8 cellular contexts compared by ENCODE assay signal in the genomic region with DNA sequence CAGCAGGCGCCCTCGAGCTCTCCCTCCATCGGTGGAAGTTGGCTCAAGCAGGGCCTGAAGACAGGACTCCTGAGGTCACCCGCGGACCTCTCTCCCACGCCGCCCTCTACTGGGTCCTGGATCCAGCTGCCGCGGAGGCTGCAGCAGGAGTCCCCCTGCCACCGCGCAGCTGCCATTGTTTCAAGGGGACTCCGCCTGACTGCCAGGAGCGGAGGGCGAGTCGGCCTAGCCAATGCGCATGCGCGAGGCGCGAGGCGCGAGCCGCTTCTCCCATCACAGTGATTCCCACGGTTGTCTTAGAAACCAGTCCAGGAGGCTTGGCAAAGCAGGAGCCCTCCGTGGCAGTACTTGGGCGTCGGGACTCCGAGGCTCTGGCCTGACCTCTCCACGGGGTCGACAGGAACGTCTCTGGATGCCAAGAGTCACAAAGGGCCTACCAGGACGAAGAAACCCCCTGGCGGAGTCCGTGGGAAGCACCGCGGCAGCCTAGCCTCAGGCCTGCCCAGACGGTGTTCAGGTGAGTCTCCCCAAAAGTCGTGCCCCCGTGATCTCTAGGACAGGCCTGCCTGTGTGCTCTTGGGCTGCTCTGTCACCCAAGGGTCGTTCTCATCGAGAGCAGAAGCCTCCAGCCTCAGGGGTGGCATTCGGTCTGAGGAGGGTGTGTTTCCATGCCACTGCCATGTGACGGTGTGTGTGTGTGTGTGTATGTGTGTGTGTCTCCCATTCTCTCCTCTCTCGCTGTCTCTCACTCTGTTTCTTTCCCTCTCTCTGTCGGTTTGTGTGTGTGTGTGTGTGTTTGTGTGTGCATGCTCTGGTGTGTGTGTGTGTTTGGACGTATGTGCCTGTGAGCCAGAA.
DNase-seq lines count a peak whose midpoint lies in the region; ATAC-seq lines count a peak whose summit lies in the region.

No MANE protein-coding gene starts in this region.

- DNase-seq in NCI-H2081 (lab: John Stamatoyannopoulos, UW) (peak; percentile 3 to 8), NCI-H2081 treated with DMSO at 0.1 percent for 48 hours (lab: John Stamatoyannopoulos, UW) (no peak), SHP77 treated with DMSO at 0.1 percent for 48 hours (lab: John Stamatoyannopoulos, UW) (peak; percentile 18), immature natural killer cell (peak; percentile 66 to 77 (median 77)), NCI-H1694 treated with DMSO at 0.1 percent for 48 hours (lab: John Stamatoyannopoulos, UW) (no peak)
- DNase-seq in activated naive CD8-positive, alpha-beta T cell treated with anti-CD3 and anti-CD28 coated beads, Interleukin-2, amount 50 U/mL, for 24 hours: peak; percentile 60
- DNase-seq in stimulated activated CD4-positive, alpha-beta T cell treated with anti-CD3 and anti-CD28 coated beads, Interleukin-4, amount 100 ng/mL, for 1 hour: peak; percentile 62

- ATAC-seq in HG03103 (IDR thresholded peaks at IDR 0.05; ENCODE audit: low read depth, unreplicated experiment): peak; percentile 85
- peak; percentile 71 for ATAC-seq in activated naive CD8-positive, alpha-beta T cell treated with anti-CD3 and anti-CD28 coated beads, Interleukin-2, amount 50 U/mL, for 24 hours

- no peaks in the 10 kb centered on the region for H3K36me3 Mint-ChIP-seq in activated naive CD8-positive, alpha-beta T cell treated with anti-CD3 and anti-CD28 coated beads, Interleukin-2, amount 50 U/mL, for 24 hours (ENCODE audit: low read depth)
- peaks cover 0 to 9% (median 3%) of the 10 kb centered on the region in 3 donors for H3K36me3 Mint-ChIP-seq in immature natural killer cell

- peaks cover 7% of the 10 kb centered on the region for H3K27me3 Mint-ChIP-seq in activated naive CD8-positive, alpha-beta T cell treated with anti-CD3 and anti-CD28 coated beads, Interleukin-2, amount 50 U/mL, for 24 hours
- H3K27me3 Mint-ChIP-seq in immature natural killer cell (ENCODE audit: low read depth in 3 of 3): peaks cover 0 to 15% (median 7%) of the 10 kb centered on the region in 3 donors

- peak overlapping the region; percentile 42 for H3K27ac Mint-ChIP-seq in activated naive CD8-positive, alpha-beta T cell treated with anti-CD3 and anti-CD28 coated beads, Interleukin-2, amount 50 U/mL, for 24 hours
- H3K27ac Mint-ChIP-seq in immature natural killer cell: peak overlapping the region in 5 of 6 donors; percentile 5 to 90 (median 69)

- H3K4me3 Mint-ChIP-seq in activated naive CD8-positive, alpha-beta T cell treated with anti-CD3 and anti-CD28 coated beads, Interleukin-2, amount 50 U/mL, for 24 hours: peak overlapping the region; percentile 65
- H3K4me3 Mint-ChIP-seq in immature natural killer cell: peak overlapping the region; percentile 75 to 89 (median 82)

- H3K9me3 Mint-ChIP-seq in activated naive CD8-positive, alpha-beta T cell treated with anti-CD3 and anti-CD28 coated beads, Interleukin-2, amount 50 U/mL, for 24 hours: no peaks in the 10 kb centered on the region
- no peaks in the 10 kb centered on the region for H3K9me3 Mint-ChIP-seq in immature natural killer cell

- H3K4me1 Mint-ChIP-seq in activated naive CD8-positive, alpha-beta T cell treated with anti-CD3 and anti-CD28 coated beads, Interleukin-2, amount 50 U/mL, for 24 hours: peaks cover 36% of the 10 kb centered on the region
- peaks cover 45 to 67% of the 10 kb centered on the region in 2 donors for H3K4me1 Mint-ChIP-seq in immature natural killer cell

Comparison
In these comparisons a context has a peak if more than half of its experiments do, and no peak if none do; other contexts are left out.
1. DNase-seq: peak in NCI-H2081 (2 of 2), SHP77 treated with DMSO at 0.1 percent for 48 hours (single experiment), activated naive CD8-positive, alpha-beta T cell treated with anti-CD3 and anti-CD28 coated beads, Interleukin-2, amount 50 U/mL, for 24 hours (single experiment), immature natural killer cell (3 of 3) and stimulated activated CD4-positive, alpha-beta T cell treated with anti-CD3 and anti-CD28 coated beads, Interleukin-4, amount 100 ng/mL, for 1 hour (single experiment); none in NCI-H2081 treated with DMSO at 0.1 percent for 48 hours (single experiment) and NCI-H1694 treated with DMSO at 0.1 percent for 48 hours (single experiment).